Comparison of ENCODE assay signal across 1 cellular context in genomic region chr16:15993128-15993527, GRCh38.
TF ChIP-seq lines count a peak whose summit lies in the region.

No MANE protein-coding gene starts in this region.

TF ChIP-seq in IMR-90, 13 proteins besides CTCF, POLR2A, EP300 and RAD21:
- TF ChIP-seq MAFK (IDR thresholded peaks at IDR 0.05; ENCODE audit: low read depth, low read length) (no peak), ELK1 (IDR thresholded peaks at IDR 0.05; ENCODE audit: borderline replicate concordance, low read depth, low read length) (no peak), BHLHE40 (IDR thresholded peaks at IDR 0.05; ENCODE audit: low read depth, low read length) (no peak)
